13 cellular contexts compared by ENCODE assay signal in the genomic region with DNA sequence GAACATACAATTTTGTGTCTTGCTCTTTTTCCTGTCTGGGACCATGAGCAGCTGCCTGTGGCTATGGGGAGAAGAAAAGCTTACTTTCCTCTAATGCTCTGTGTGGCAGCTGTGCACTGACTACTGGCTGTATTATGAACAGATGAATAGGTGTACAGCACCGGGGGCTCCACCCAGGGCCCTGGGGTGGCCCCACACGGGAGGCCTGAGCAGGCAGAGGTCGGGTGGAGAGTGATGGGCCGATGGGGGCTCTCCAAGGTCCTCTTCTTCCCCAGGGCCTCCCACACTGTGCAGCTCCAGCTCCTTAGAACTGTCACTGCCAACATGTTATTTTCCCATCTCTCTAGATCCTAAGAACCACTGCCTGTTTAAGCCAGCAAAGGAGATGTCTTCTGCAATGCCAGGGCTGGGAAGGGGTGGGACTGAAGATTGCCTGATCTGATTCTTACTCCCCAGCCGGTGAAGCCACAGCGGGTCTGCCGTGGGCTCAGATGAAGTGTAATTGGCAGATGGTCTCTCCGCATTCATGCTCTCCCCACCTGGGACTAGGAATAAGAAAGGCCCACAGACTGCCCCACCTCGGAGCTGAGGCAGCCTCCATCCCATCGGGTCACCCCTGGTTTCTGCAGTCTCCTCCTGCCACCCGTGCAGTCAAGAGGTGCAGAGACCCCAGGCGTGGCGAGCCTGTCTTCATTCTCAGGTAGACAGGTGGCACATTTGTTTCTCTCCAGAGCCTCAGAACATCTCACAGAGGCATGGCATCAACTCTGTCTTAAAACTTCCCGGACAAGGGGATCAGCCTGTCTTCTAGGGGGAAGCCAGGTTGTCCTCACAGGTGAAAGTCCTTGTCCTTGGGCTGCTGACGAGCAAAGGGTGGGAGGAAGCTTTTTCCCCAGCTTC.
"Had no signal": no experiment of that assay in that cellular context is flagged by ENCODE, and none has a peak within 500 bp of the region (broad histone marks: within the 10 kb centered on the region; RNA-seq: fewer than 3 reads in every experiment).

No MANE protein-coding gene starts in this region.

- H3K4me3 ChIP-seq: adrenal gland, transverse colon had no signal

- H3K4me1 Mint-ChIP-seq: activated CD4-positive, alpha-beta memory T cell treated with anti-CD3 and anti-CD28 coated beads, Interleukin-2, amount 10 ng/mL, durations not matched to agents 7 days and 5 days; neural crest cell had no signal

- H3K4me3 Mint-ChIP-seq: activated CD4-positive, alpha-beta memory T cell treated with anti-CD3 and anti-CD28 coated beads, Interleukin-2, amount 10 ng/mL, durations not matched to agents 7 days and 5 days; brain; neural crest cell; T-helper 2 cell treated with Interferon-gamma antibody and Interleukin-4, amounts not matched to agents 5 μg/mL and 100 μg/mL, for 36 hours had no signal

- ATAC-seq: activated CD4-positive, CD25-positive, alpha-beta regulatory T cell treated with anti-CD3 and anti-CD28 coated beads, Interleukin-2, amount 50 U/mL, for 24 hours; foreskin keratinocyte had no signal

- H3K27ac ChIP-seq: adrenal gland, foreskin keratinocyte, parathyroid adenoma had no signal

- H3K9me3 ChIP-seq: adrenal gland, transverse colon had no signal

- H3K36me3 ChIP-seq: adrenal gland, transverse colon had no signal

- H3K27me3 ChIP-seq: transverse colon had no signal

- DNase-seq: activated CD4-positive, alpha-beta memory T cell treated with anti-CD3 and anti-CD28 coated beads, Interleukin-2, amount 10 ng/mL, durations not matched to agents 7 days and 5 days; activated naive CD4-positive, alpha-beta T cell treated with anti-CD3 and anti-CD28 coated beads, Interleukin-2, amount 50 U/mL, for 16 hours; foreskin keratinocyte; retina; small intestine; transverse colon had no signal

- H3K36me3 Mint-ChIP-seq: brain had no signal

- H3K4me1 ChIP-seq: adrenal gland, foreskin keratinocyte, parathyroid adenoma, transverse colon had no signal

- H3K9ac ChIP-seq: parathyroid adenoma had no signal

- H3K27ac Mint-ChIP-seq: activated CD4-positive, alpha-beta memory T cell treated with anti-CD3 and anti-CD28 coated beads, Interleukin-2, amount 10 ng/mL, durations not matched to agents 7 days and 5 days; activated T-helper 2 cell treated with anti-CD3 and anti-CD28 coated beads, Interferon-gamma antibody, Interleukin-2, Interleukin-4, amounts not matched to agents 10 μg/mL and 5 μg/mL and 100 μg/mL, durations not matched to agents 14 hours and 24 hours and 36 hours; brain; T-helper 2 cell treated with Interferon-gamma antibody and Interleukin-4, amounts not matched to agents 5 μg/mL and 100 μg/mL, for 36 hours had no signal

- H3K9me3 Mint-ChIP-seq: activated CD4-positive, alpha-beta memory T cell treated with anti-CD3 and anti-CD28 coated beads, Interleukin-2, amount 10 ng/mL, durations not matched to agents 7 days and 5 days; activated T-helper 2 cell treated with anti-CD3 and anti-CD28 coated beads, Interferon-gamma antibody, Interleukin-2, Interleukin-4, amounts not matched to agents 10 μg/mL and 5 μg/mL and 100 μg/mL, durations not matched to agents 14 hours and 24 hours and 36 hours; neural crest cell; T-helper 2 cell treated with Interferon-gamma antibody and Interleukin-4, amounts not matched to agents 5 μg/mL and 100 μg/mL, for 36 hours had no signal
